ENCODE assay signal across 9 cellular contexts in the genomic region with DNA sequence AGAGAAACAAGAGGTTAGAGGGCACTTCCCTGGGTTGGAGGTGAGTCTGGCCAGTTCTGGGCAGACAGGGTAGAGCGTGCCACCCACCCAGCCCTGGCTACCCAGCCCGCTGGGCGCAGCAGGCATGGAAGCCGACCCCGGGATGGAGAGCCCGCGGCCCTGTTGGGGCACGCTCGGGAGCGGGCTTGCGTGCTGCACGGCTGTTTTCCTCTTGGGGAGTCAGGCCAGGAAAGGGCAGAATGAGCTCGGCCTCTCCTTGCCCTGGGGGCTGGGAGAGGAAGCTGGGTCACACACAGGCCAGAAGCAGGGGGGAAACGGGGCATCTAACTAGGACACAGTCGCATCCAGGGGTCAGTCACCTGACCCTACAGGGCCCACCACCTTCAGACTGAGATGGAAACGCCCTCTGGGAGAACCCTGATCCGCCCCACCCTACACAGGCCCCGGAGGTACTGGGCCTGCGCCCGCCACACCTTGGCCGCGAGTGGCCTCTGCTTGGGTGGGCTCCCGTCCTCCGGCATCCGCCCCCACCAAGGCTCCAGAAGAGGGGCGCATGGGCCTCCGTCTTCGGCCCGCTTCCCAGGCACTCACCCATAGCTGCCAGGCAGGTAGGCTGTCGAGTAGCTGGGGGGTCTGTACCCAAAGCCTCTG. TPM values are rescaled to one million over a fixed set of nuclear protein-coding genes. Genes with fewer than 3 reads are reported as not detected.
DNase-seq lines count a peak whose midpoint lies in the region; ATAC-seq and TF ChIP-seq lines count a peak whose summit lies in the region.
"Had no signal": no experiment of that assay in that cellular context is flagged by ENCODE, and none has a peak within 500 bp of the region (broad histone marks: within the 10 kb centered on the region; RNA-seq: fewer than 3 reads in every experiment).

No MANE protein-coding gene starts in this region.

- H3K4me3 ChIP-seq in ACC112 (ENCODE audit: low read depth, low read length): no peak overlapping the region
- peak overlapping the region; percentile 67 for H3K4me3 ChIP-seq in ovary
- H3K4me3 ChIP-seq in CD4-positive, alpha-beta memory T cell (ENCODE audit: low read length in 2 of 2): no peak overlapping the region

- H3K27me3 ChIP-seq in ACC112 (ENCODE audit: insufficient read depth, low read length) (no peaks in the 10 kb centered on the region), foreskin keratinocyte (no peaks in the 10 kb centered on the region), ovary (no peaks in the 10 kb centered on the region)
- H3K27me3 ChIP-seq in CD4-positive, alpha-beta memory T cell (ENCODE audit: insufficient read depth, low read length): no peaks in the 10 kb centered on the region

- TF ChIP-seq CTCF in WTC11 (IDR thresholded peaks at IDR 0.05) (no peak), foreskin keratinocyte (conservative IDR thresholded peaks at IDR 0.05) (no peak), ovary (IDR thresholded peaks at IDR 0.05) (no peak), omental fat pad (IDR thresholded peaks at IDR 0.05) (no peak)

- POLR2A ChIA-PET in WTC11 (lab: Charles Lee): interaction anchor here (0.6 to 4.6 kb wide), 18 partner anchors 9 to 186 kb away, joined by 3 to 41 read pairs (median 4); partner anchors contain the start of genes ATP1B2, CD68, EFNB3 and SAT2
- POLR2A ChIA-PET in CD4-positive, alpha-beta memory T cell (lab: Charles Lee; ENCODE audit: partially characterized antibody): interaction anchor here (1.0 to 9.5 kb wide), 10 partner anchors 16 to 233 kb away, joined by 3 to 220 read pairs (median 4); partner anchors contain the start of genes POLR2A, SAT2, TMEM102 and TP53

- CTCF ChIA-PET in WTC11 (lab: Charles Lee): interaction anchor here (0.6 to 4.3 kb wide), 53 partner anchors 9 to 375 kb away, joined by 3 to 61 read pairs (median 5); partner anchors contain the start of genes ACAP1, ATP1B2, CD68 and DNAH2
- CTCF ChIA-PET in CD4-positive, alpha-beta memory T cell (lab: Charles Lee; ENCODE audit: partially characterized antibody): interaction anchor here (0.6 to 3.1 kb wide), 25 partner anchors 8 to 649 kb away, joined by 3 to 28 read pairs (median 5); partner anchors contain the start of genes ACAP1, FXR2, SENP3 and SLC16A11

- 28 to 52% (median 34%) methylated on average over 24 to 30 of the region's 30 CpGs for WGBS in ovary, 3 donors

- ATAC-seq in WTC11 (peak; percentile 1), foreskin keratinocyte (no peak), omental fat pad (ENCODE audit: low FRiP score) (no peak), HG03457 (IDR thresholded peaks at IDR 0.05; ENCODE audit: unreplicated experiment) (no peak)

- H3K36me3 ChIP-seq in ACC112 (ENCODE audit: insufficient read depth, low read length) (peaks cover 3% of the 10 kb centered on the region; the same call in 1 of the 2 replicates), ovary (no peaks in the 10 kb centered on the region)
- H3K36me3 ChIP-seq in CD4-positive, alpha-beta memory T cell (ENCODE audit: insufficient read depth, low read length): peaks cover 39% of the 10 kb centered on the region

- H3K9me3 Mint-ChIP-seq in WTC11: no peaks in the 10 kb centered on the region
- peaks cover 0 to 1% (median 0%) of the 10 kb centered on the region in 8 donors for H3K9me3 Mint-ChIP-seq in CD4-positive, alpha-beta memory T cell

- H3K79me2 ChIP-seq in ACC112 (ENCODE audit: control insufficient read depth, insufficient read depth, low read length, unreplicated experiment): peaks cover 27% of the 10 kb centered on the region

- no peak for TF ChIP-seq POLR2A in ovary (IDR thresholded peaks at IDR 0.05)

- TF ChIP-seq EP300 in ovary (IDR thresholded peaks at IDR 0.05): no peak

- DNase-seq in WTC11 (ENCODE audit: low spot score) (no peak), foreskin keratinocyte (no peak), ovary (no peak), HT-29 (ENCODE audit: low spot score) (no peak), omental fat pad (ENCODE audit: low spot score) (no peak)
- DNase-seq in CD4-positive, alpha-beta memory T cell: no peak
- DNase-seq: SW 1271 had no signal

- H3K4me3 Mint-ChIP-seq in WTC11: peak overlapping the region; percentile 70
- no peak overlapping the region for H3K4me3 Mint-ChIP-seq in CD4-positive, alpha-beta memory T cell

- H3K27ac ChIP-seq in ACC112 (ENCODE audit: low read depth, low read length) (peak overlapping the region; percentile 65; the same call in 1 of the 2 replicates), foreskin keratinocyte (peak overlapping the region; percentile 66), ovary (peak overlapping the region; percentile 12 to 42)
- no peak overlapping the region for H3K27ac ChIP-seq in CD4-positive, alpha-beta memory T cell (ENCODE audit: low read depth, low read length)

- no peak overlapping the region for H3K27ac Mint-ChIP-seq in WTC11
- H3K27ac Mint-ChIP-seq in CD4-positive, alpha-beta memory T cell: no peak overlapping the region

- H3K27me3 Mint-ChIP-seq in WTC11 (ENCODE audit: low read depth): no peaks in the 10 kb centered on the region
- no peaks in the 10 kb centered on the region for H3K27me3 Mint-ChIP-seq in CD4-positive, alpha-beta memory T cell

- peaks cover 39% of the 10 kb centered on the region for H3K4me1 Mint-ChIP-seq in WTC11
- peaks cover 5 to 29% (median 16%) of the 10 kb centered on the region in 4 donors for H3K4me1 Mint-ChIP-seq in CD4-positive, alpha-beta memory T cell

- peaks cover 35% of the 10 kb centered on the region for H3K36me3 Mint-ChIP-seq in WTC11
- H3K36me3 Mint-ChIP-seq in CD4-positive, alpha-beta memory T cell: peaks cover 19 to 54% of the 10 kb centered on the region in 2 donors

- H2AFZ ChIP-seq in ACC112 (ENCODE audit: low read length, unreplicated experiment): no peak overlapping the region

- intact Hi-C loops in ovary (cut with DNase I): no loop called here
- intact Hi-C loops in CD4-positive, alpha-beta memory T cell (cut with micrococcal nuclease): loop anchor here (1.0 kb wide), 2 partner anchors 27 to 74 kb away; partner anchors contain the start of gene SENP3

- H3K9me3 ChIP-seq in ovary: no peaks in the 10 kb centered on the region
- H3K9me3 ChIP-seq in CD4-positive, alpha-beta memory T cell (ENCODE audit: control insufficient read depth in 1 of 2, low read length in 2 of 2): no peaks in the 10 kb centered on the region

- H3K4me1 ChIP-seq in ACC112 (ENCODE audit: control insufficient read depth, insufficient read depth, low read length, unreplicated experiment) (peaks cover 44% of the 10 kb centered on the region), foreskin keratinocyte (peaks cover 12% of the 10 kb centered on the region), ovary (ENCODE audit: insufficient read depth) (peaks cover 8% of the 10 kb centered on the region)
- peaks cover 26% of the 10 kb centered on the region for H3K4me1 ChIP-seq in CD4-positive, alpha-beta memory T cell (ENCODE audit: insufficient read depth, low read length)

RNA-seq across cellular contexts. Expression of gene SOX15, which starts 1.2 kb away (rescaled TPM):
- 15.2 to 19.9 TPM (median 17.5 TPM) in 3 replicates for total RNA-seq in WTC11 (2021)
- total RNA-seq in foreskin keratinocyte: 176 and 179 TPM in 2 replicates
- 263 and 273 TPM in 2 replicates for polyA plus RNA-seq in foreskin keratinocyte
- 10 to 100 TPM in 3 of 7 donors, 1 to 10 TPM in 4; 5.0 to 17.3 (median 9.6) TPM for total RNA-seq in ovary
- 10 to 100 TPM in 1 of 2 donors, 1 to 10 TPM in 1; 2.7 to 15.8 TPM for polyA plus RNA-seq in ovary
- 0.70 TPM in 1 of 2 replicates, not detected in the other for total RNA-seq in HT-29 (2014; rRNA removed; shearing (Covaris generic))
- under 1 TPM in 3 of 4 donors, not detected in 1; 0.56 to 0.95 (median 0.72) TPM for total RNA-seq in omental fat pad
- total RNA-seq in CD4-positive, alpha-beta memory T cell: 1 to 10 TPM; 1.0 to 1.1 TPM
- polyA plus RNA-seq in CD4-positive, alpha-beta memory T cell: not detected

RNA-seq across cellular contexts. Expression of gene MPDU1, which starts 5.0 kb away (rescaled TPM):
- 55.3 to 57.7 TPM (median 57.0 TPM) in 3 replicates for total RNA-seq in WTC11 (2021)
- 56.6 and 62.8 TPM in 2 replicates for total RNA-seq in foreskin keratinocyte
- 67.3 and 77.8 TPM in 2 replicates for polyA plus RNA-seq in foreskin keratinocyte
- total RNA-seq in ovary: 10 to 100 TPM; 13.0 to 60.1 (median 19.6) TPM
- 10 to 100 TPM; 26.2 to 87.9 TPM for polyA plus RNA-seq in ovary
- 79.8 and 81.4 TPM in 2 replicates for total RNA-seq in HT-29 (2014; rRNA removed; shearing (Covaris generic))
- 100 to 1,000 TPM in 3 of 4 donors, 10 to 100 TPM in 1; 86.5 to 144 (median 122) TPM for total RNA-seq in omental fat pad
- total RNA-seq in CD4-positive, alpha-beta memory T cell: 10 to 100 TPM; 23.8 to 25.0 TPM
- polyA plus RNA-seq in CD4-positive, alpha-beta memory T cell: 10 to 100 TPM; 41.7 to 50.1 TPM

RNA-seq across cellular contexts. Expression of gene CD68, which starts 9.2 kb away (rescaled TPM):
- total RNA-seq in WTC11 (2021) (0.41 to 0.87 TPM (median 0.72 TPM) in 3 replicates), foreskin keratinocyte (20.1 and 21.4 TPM in 2 replicates), ovary (10 to 100 TPM in 5 of 7 donors, 1 to 10 TPM in 2; 5.2 to 72.0 (median 14.8) TPM), omental fat pad (100 to 1,000 TPM in 3 of 4 donors, 10 to 100 TPM in 1; 99.1 to 321 (median 191) TPM)
- polyA plus RNA-seq in foreskin keratinocyte (21.0 and 23.7 TPM in 2 replicates), ovary (100 to 1,000 TPM in 1 of 2 donors, 10 to 100 TPM in 1; 22.2 to 132 TPM)
- 4.0 and 6.6 TPM in 2 replicates for total RNA-seq in HT-29 (2014; rRNA removed; shearing (Covaris generic))
- 10 to 100 TPM; 19.8 to 20.9 TPM for total RNA-seq in CD4-positive, alpha-beta memory T cell
- polyA plus RNA-seq in CD4-positive, alpha-beta memory T cell: under 1 TPM in 1 of 2 donors, not detected in 1; 0.59 TPM

RNA-seq across cellular contexts. Expression of gene FXR2, which starts 26.0 kb away (rescaled TPM):
- 32.5 to 35.1 TPM (median 33.3 TPM) in 3 replicates for total RNA-seq in WTC11 (2021)
- total RNA-seq in foreskin keratinocyte: 44.8 and 46.8 TPM in 2 replicates
- 37.0 and 39.4 TPM in 2 replicates for polyA plus RNA-seq in foreskin keratinocyte
- total RNA-seq in ovary: 10 to 100 TPM; 13.8 to 32.3 (median 24.2) TPM
- 10 to 100 TPM; 26.6 to 36.1 TPM for polyA plus RNA-seq in ovary
- 23.8 and 30.3 TPM in 2 replicates for total RNA-seq in HT-29 (2014; rRNA removed; shearing (Covaris generic))
- total RNA-seq in omental fat pad: 10 to 100 TPM; 17.8 to 30.3 (median 22.7) TPM
- 10 to 100 TPM; 44.1 to 46.6 TPM for total RNA-seq in CD4-positive, alpha-beta memory T cell
- polyA plus RNA-seq in CD4-positive, alpha-beta memory T cell: 10 to 100 TPM in 1 of 2 donors, 1 to 10 TPM in 1; 9.2 to 18.6 TPM

RNA-seq across cellular contexts. Expression of gene SENP3, which starts 27.0 kb away (rescaled TPM):
- total RNA-seq in WTC11 (2021) (72.2 to 85.4 TPM (median 75.2 TPM) in 3 replicates), foreskin keratinocyte (89.6 and 102 TPM in 2 replicates), ovary (10 to 100 TPM; 31.2 to 44.2 (median 42.1) TPM), omental fat pad (10 to 100 TPM; 48.9 to 66.7 (median 59.0) TPM)
- polyA plus RNA-seq in foreskin keratinocyte (84.1 and 103 TPM in 2 replicates), ovary (100 to 1,000 TPM in 1 of 2 donors, 10 to 100 TPM in 1; 45.6 to 104 TPM)
- 73.2 and 74.3 TPM in 2 replicates for total RNA-seq in HT-29 (2014; rRNA removed; shearing (Covaris generic))
- 10 to 100 TPM; 37.7 to 40.1 TPM for total RNA-seq in CD4-positive, alpha-beta memory T cell
- polyA plus RNA-seq in CD4-positive, alpha-beta memory T cell: 10 to 100 TPM; 13.1 to 15.5 TPM
